33 cellular contexts compared by ENCODE assay signal in genomic region chr2:234107861-234108260, GRCh38. TPM values are rescaled to one million over a fixed set of nuclear protein-coding genes. Genes with fewer than 3 reads are reported as not detected.
"Had no signal": no experiment of that assay in that cellular context is flagged by ENCODE, and none has a peak within 500 bp of the region (broad histone marks: within the 10 kb centered on the region; RNA-seq: fewer than 3 reads in every experiment).

No MANE protein-coding gene starts in this region.

- H3K4me1 ChIP-seq: ascending aorta, esophagus squamous epithelium had no signal

- H3K9me3 ChIP-seq: ascending aorta, esophagus squamous epithelium had no signal

- DNase-seq: activated CD4-positive, alpha-beta memory T cell treated with anti-CD3 and anti-CD28 coated beads, Interleukin-2, amount 10 ng/mL, durations not matched to agents 7 days and 5 days; activated CD4-positive, alpha-beta T cell treated with anti-CD3 and anti-CD28 coated beads for 36 hours; activated CD4-positive, alpha-beta T cell treated with anti-CD3 and anti-CD28 coated beads, Interleukin-2, amount 10 ng/mL, durations not matched to agents 7 days and 5 days; activated CD4-positive, alpha-beta T cell treated with anti-CD3 and anti-CD28 coated beads, Interleukin-2, amount 50 U/mL, for 4 hours; activated CD4-positive, CD25-positive, alpha-beta regulatory T cell; activated CD4-positive, CD25-positive, alpha-beta regulatory T cell treated with anti-CD3 and anti-CD28 coated beads, Interleukin-2, amount 50 U/mL, for 72 hours; activated CD8-positive, alpha-beta memory T cell treated with anti-CD3 and anti-CD28 coated beads, Interleukin-2, amount 50 U/mL, for 48 hours; activated gamma-delta T cell; activated naive CD4-positive, alpha-beta T cell; activated naive CD4-positive, alpha-beta T cell treated with anti-CD3 and anti-CD28 coated beads, Interleukin-2, amount 10 ng/mL, durations not matched to agents 7 days and 5 days; activated naive CD8-positive, alpha-beta T cell treated with anti-CD3 and anti-CD28 coated beads, Interleukin-2, amount 10 ng/mL, durations not matched to agents 7 days and 5 days; activated T-cell treated with anti-CD3 and anti-CD28 coated beads for 4 hours; activated T-cell treated with anti-CD3 and anti-CD28 coated beads, Interleukin-2, amount 50 U/mL, for 24 hours; activated T-cell treated with anti-CD3 and anti-CD28 coated beads, Interleukin-2, amount 50 U/mL, for 72 hours; brain microvascular endothelial cell; caudate nucleus; cortex of kidney; dermis blood vessel endothelial cell; effector CD4-positive, alpha-beta T cell; effector memory CD8-positive, alpha-beta T cell; esophagus squamous epithelium; head of caudate nucleus; T-helper 2 cell had no signal

- H3K27ac ChIP-seq: ascending aorta, brain microvascular endothelial cell, epithelial cell of prostate, esophagus squamous epithelium had no signal

- FAIRE-seq: colon, frontal cortex had no signal

- H3K36me3 Mint-ChIP-seq: activated naive CD4-positive, alpha-beta T cell treated with anti-CD3 and anti-CD28 coated beads, Interleukin-2, amount 10 ng/mL, durations not matched to agents 7 days and 5 days; activated naive CD4-positive, alpha-beta T cell treated with anti-CD3 and anti-CD28 coated beads, Interleukin-2, amount 50 U/mL, for 72 hours; activated naive CD8-positive, alpha-beta T cell treated with anti-CD3 and anti-CD28 coated beads, Interleukin-2, amount 10 ng/mL, durations not matched to agents 7 days and 5 days had no signal

- H3K27me3 ChIP-seq: ascending aorta, brain microvascular endothelial cell, esophagus squamous epithelium had no signal

- H3K4me3 Mint-ChIP-seq: activated CD4-positive, alpha-beta memory T cell treated with anti-CD3 and anti-CD28 coated beads, Interleukin-2, amount 10 ng/mL, durations not matched to agents 7 days and 5 days; activated CD4-positive, alpha-beta T cell treated with anti-CD3 and anti-CD28 coated beads for 36 hours; activated CD4-positive, alpha-beta T cell treated with anti-CD3 and anti-CD28 coated beads, Interleukin-2, amount 10 ng/mL, durations not matched to agents 7 days and 5 days; activated naive CD4-positive, alpha-beta T cell treated with anti-CD3 and anti-CD28 coated beads, Interleukin-2, amount 10 ng/mL, durations not matched to agents 7 days and 5 days; activated naive CD8-positive, alpha-beta T cell treated with anti-CD3 and anti-CD28 coated beads, Interleukin-2, amount 10 ng/mL, durations not matched to agents 7 days and 5 days; activated T-cell treated with anti-CD3 and anti-CD28 coated beads, Interleukin-2, amount 50 U/mL, for 24 hours; activated T-cell treated with anti-CD3 and anti-CD28 coated beads, Interleukin-2, amount 50 U/mL, for 72 hours; effector memory CD8-positive, alpha-beta T cell had no signal

- H3K9me3 Mint-ChIP-seq: activated CD4-positive, alpha-beta memory T cell treated with anti-CD3 and anti-CD28 coated beads, Interleukin-2, amount 10 ng/mL, durations not matched to agents 7 days and 5 days; activated CD4-positive, alpha-beta T cell treated with anti-CD3 and anti-CD28 coated beads, Interleukin-2, amount 10 ng/mL, durations not matched to agents 7 days and 5 days; activated naive CD4-positive, alpha-beta T cell treated with anti-CD3 and anti-CD28 coated beads, Interleukin-2, amount 10 ng/mL, durations not matched to agents 7 days and 5 days; activated naive CD4-positive, alpha-beta T cell treated with anti-CD3 and anti-CD28 coated beads, Interleukin-2, amount 50 U/mL, for 72 hours; activated T-cell treated with anti-CD3 and anti-CD28 coated beads, Interleukin-2, amount 50 U/mL, for 24 hours had no signal

- H3K36me3 ChIP-seq: ascending aorta, brain microvascular endothelial cell, esophagus squamous epithelium had no signal

- H3K4me1 Mint-ChIP-seq: activated CD4-positive, alpha-beta memory T cell treated with anti-CD3 and anti-CD28 coated beads, Interleukin-2, amount 10 ng/mL, durations not matched to agents 7 days and 5 days; activated naive CD8-positive, alpha-beta T cell treated with anti-CD3 and anti-CD28 coated beads, Interleukin-2, amount 10 ng/mL, durations not matched to agents 7 days and 5 days had no signal

- H3K27ac Mint-ChIP-seq: activated CD4-positive, alpha-beta memory T cell treated with anti-CD3 and anti-CD28 coated beads, Interleukin-2, amount 10 ng/mL, durations not matched to agents 7 days and 5 days; activated CD4-positive, alpha-beta T cell treated with anti-CD3 and anti-CD28 coated beads for 36 hours; activated CD4-positive, alpha-beta T cell treated with anti-CD3 and anti-CD28 coated beads, Interleukin-2, amount 10 ng/mL, durations not matched to agents 7 days and 5 days; activated naive CD4-positive, alpha-beta T cell treated with anti-CD3 and anti-CD28 coated beads, Interleukin-2, amount 10 ng/mL, durations not matched to agents 7 days and 5 days; activated naive CD4-positive, alpha-beta T cell treated with anti-CD3 and anti-CD28 coated beads, Interleukin-2, amount 50 U/mL, for 72 hours; activated naive CD8-positive, alpha-beta T cell treated with anti-CD3 and anti-CD28 coated beads, Interleukin-2, amount 10 ng/mL, durations not matched to agents 7 days and 5 days; activated T-cell treated with anti-CD3 and anti-CD28 coated beads, Interleukin-2, amount 50 U/mL, for 24 hours; activated T-cell treated with anti-CD3 and anti-CD28 coated beads, Interleukin-2, amount 50 U/mL, for 72 hours; effector memory CD8-positive, alpha-beta T cell had no signal

- H3K4me3 ChIP-seq: ascending aorta, esophagus squamous epithelium had no signal

- H3K27me3 Mint-ChIP-seq: activated CD4-positive, alpha-beta T cell treated with anti-CD3 and anti-CD28 coated beads for 36 hours; activated T-cell treated with anti-CD3 and anti-CD28 coated beads, Interleukin-2, amount 50 U/mL, for 24 hours; effector memory CD8-positive, alpha-beta T cell had no signal

RNA-seq across cellular contexts. Expression of gene SPP2, which starts 57.4 kb away (rescaled TPM):
- total RNA-seq: activated CD4-positive, alpha-beta memory T cell treated with anti-CD3 and anti-CD28 coated beads, Interleukin-2, amount 10 ng/mL, durations not matched to agents 7 days and 5 days; activated CD4-positive, alpha-beta T cell treated with anti-CD3 and anti-CD28 coated beads for 36 hours; activated CD4-positive, alpha-beta T cell treated with anti-CD3 and anti-CD28 coated beads, Interleukin-2, amount 10 ng/mL, durations not matched to agents 7 days and 5 days; activated naive CD4-positive, alpha-beta T cell treated with anti-CD3 and anti-CD28 coated beads, Interleukin-2, amount 50 U/mL, for 72 hours; activated naive CD8-positive, alpha-beta T cell treated with anti-CD3 and anti-CD28 coated beads, Interleukin-2, amount 10 ng/mL, durations not matched to agents 7 days and 5 days; activated T-cell treated with anti-CD3 and anti-CD28 coated beads, Interleukin-2, amount 50 U/mL, for 72 hours; ascending aorta; chondrocyte; dermis blood vessel endothelial cell; esophagus squamous epithelium; fibroblast of lung; fibroblast of villous mesenchyme; frontal cortex; T-helper 1 cell treated with Interleukin-12 subunit alpha and Interleukin-12 subunit beta and Interleukin-4 antibody, amounts not matched to agents 30 ng/mL and 1 ng/mL, for 36 hours had no signal
- polyA plus RNA-seq: esophagus, fibroblast of lung had no signal
